Comparison of ENCODE assay signal across 8 cellular contexts in the genomic region with DNA sequence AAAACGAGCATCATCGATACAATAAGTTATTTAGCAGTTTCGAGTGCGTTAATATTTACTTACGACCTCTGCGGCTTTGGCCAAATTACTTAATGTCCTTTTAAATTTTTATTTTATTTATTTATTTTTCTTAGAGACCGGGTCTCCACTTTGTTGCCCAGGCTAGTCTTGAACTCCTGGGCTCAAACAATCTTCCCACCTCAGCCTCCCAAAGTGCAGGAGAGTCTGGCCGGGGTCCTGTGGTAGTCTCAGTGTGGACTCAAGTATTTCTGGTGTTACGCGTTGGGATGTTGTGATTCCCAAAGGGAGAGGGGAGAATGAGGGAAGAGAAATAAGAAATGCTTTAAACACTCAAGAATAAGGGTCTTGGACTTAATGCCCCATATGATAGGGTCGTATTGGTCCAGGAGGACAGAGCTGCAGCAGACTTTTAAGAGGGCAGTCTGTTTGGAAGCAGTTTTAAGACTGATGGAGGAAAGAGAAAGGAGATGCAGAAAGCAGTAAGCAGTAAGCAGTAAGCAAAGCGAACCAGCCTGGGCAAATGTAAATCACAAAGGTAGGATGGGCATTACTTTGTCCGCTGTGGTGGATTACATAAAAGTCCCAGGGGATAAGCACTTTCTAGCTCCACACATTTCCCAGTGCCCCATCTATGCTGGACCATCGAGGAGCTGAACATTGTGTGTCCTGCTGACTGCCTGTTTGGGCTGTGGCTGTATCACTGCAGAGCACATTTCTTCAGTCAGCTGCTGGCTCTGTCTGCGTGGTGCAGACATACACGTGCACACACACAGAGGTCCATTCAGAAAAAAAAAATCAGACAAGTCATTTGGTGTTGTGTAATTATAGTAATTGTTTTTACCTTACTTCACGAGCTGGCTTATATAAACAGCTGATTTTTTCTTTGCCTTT. TPM values are rescaled to one million over a fixed set of nuclear protein-coding genes. Genes with fewer than 3 reads are reported as not detected.
DNase-seq lines count a peak whose midpoint lies in the region; ATAC-seq, FAIRE-seq and TF ChIP-seq lines count a peak whose summit lies in the region.

No MANE protein-coding gene starts in this region.

- H3K27me3 ChIP-seq in SJSA1 (replicated peaks) (no peaks in the 10 kb centered on the region), gastroesophageal sphincter (no peaks in the 10 kb centered on the region), pancreas (peaks cover 0 to 4% (median 0%) of the 10 kb centered on the region in 4 donors)

- no peaks in the 10 kb centered on the region for H3K9me3 ChIP-seq in SJSA1 (replicated peaks)
- H3K9me3 ChIP-seq in gastroesophageal sphincter: no peaks in the 10 kb centered on the region
- H3K9me3 ChIP-seq in pancreas: no peaks in the 10 kb centered on the region

- H3K36me3 ChIP-seq in SJSA1 (peaks cover 10% of the 10 kb centered on the region), gastroesophageal sphincter (no peaks in the 10 kb centered on the region), pancreas (no peaks in the 10 kb centered on the region)

- ATAC-seq in gastroesophageal sphincter: peak; percentile 76
- ATAC-seq in pancreas: peak in 2 of 4 donors; percentile 16
- no peak for ATAC-seq in HG02678 (IDR thresholded peaks at IDR 0.05; ENCODE audit: unreplicated experiment)

- FAIRE-seq in pancreas (lab: Jason Lieb, UNC): no peak

- no peak for TF ChIP-seq CTCF in gastroesophageal sphincter (IDR thresholded peaks at IDR 0.05)
- no peak for TF ChIP-seq CTCF in pancreas (IDR thresholded peaks at IDR 0.05)

- 4 to 7% methylated on average over 13 to 17 of the region's 17 CpGs for WGBS in gastroesophageal sphincter (ENCODE audit: low coverage in 1 of 2), 2 donors
- 14 to 16% methylated on average over 17 of the region's 17 CpGs for WGBS in pancreas, 2 donors

- TF ChIP-seq POLR2A in gastroesophageal sphincter (IDR thresholded peaks at IDR 0.05): peak; percentile 68 to 76

- no peak for TF ChIP-seq EP300 in gastroesophageal sphincter (IDR thresholded peaks at IDR 0.05)

- DNase-seq in COLO829 (ENCODE audit: low spot score): peak; percentile 30
- DNase-seq in SJSA1 (ENCODE audit: low read depth in 1 of 2, low spot score in 2 of 2): peak in 1 of 2 experiments; percentile 29
- no peak for DNase-seq in pancreas
- no peak for DNase-seq in glomerular visceral epithelial cell (ENCODE audit: extremely low spot score)
- no peak for DNase-seq in middle frontal gyrus (ENCODE audit: extremely low spot score, low spot score)
- no peak for DNase-seq in DMS114 treated with DMSO at 0.1 percent for 48 hours (lab: John Stamatoyannopoulos, UW; ENCODE audit: unreplicated experiment)

- H3K27ac ChIP-seq in SJSA1 (peak overlapping the region; percentile 72; the same call in 1 of the 2 replicates), gastroesophageal sphincter (peak overlapping the region; percentile 91 to 100 (median 98)), pancreas (peak overlapping the region; percentile 71 to 84 (median 80))

- H3K4me3 ChIP-seq in SJSA1 (peak overlapping the region; percentile 92), gastroesophageal sphincter (peak overlapping the region; percentile 88 to 93), pancreas (peak overlapping the region; percentile 45 to 75 (median 62))

- intact Hi-C loops in pancreas (cut with DNase I): no loop called here

- H3K4me1 ChIP-seq in SJSA1 (replicated peaks): peaks cover 35% of the 10 kb centered on the region
- H3K4me1 ChIP-seq in gastroesophageal sphincter: peaks cover 7 to 38% (median 20%) of the 10 kb centered on the region in 3 donors
- H3K4me1 ChIP-seq in pancreas: no peaks in the 10 kb centered on the region

RNA-seq across cellular contexts. Expression of a gene that starts 0.8 kb away (rescaled TPM):
- 87.3 and 157 TPM in 2 replicates for total RNA-seq in SJSA1 (2014; rRNA removed; shearing (Covaris generic))
- total RNA-seq in gastroesophageal sphincter: 1,000 to 10,000 TPM; 1,505 to 2,123 (median 1,752) TPM
- total RNA-seq in pancreas: 10 to 100 TPM in 3 of 6 donors, 1 to 10 TPM in 3; 6.3 to 32.9 (median 10.7) TPM
- polyA plus RNA-seq in pancreas: 10 to 100 TPM; 30.6 to 50.5 TPM
